Comparison of ENCODE assay signal across 8 cellular contexts in the genomic region with DNA sequence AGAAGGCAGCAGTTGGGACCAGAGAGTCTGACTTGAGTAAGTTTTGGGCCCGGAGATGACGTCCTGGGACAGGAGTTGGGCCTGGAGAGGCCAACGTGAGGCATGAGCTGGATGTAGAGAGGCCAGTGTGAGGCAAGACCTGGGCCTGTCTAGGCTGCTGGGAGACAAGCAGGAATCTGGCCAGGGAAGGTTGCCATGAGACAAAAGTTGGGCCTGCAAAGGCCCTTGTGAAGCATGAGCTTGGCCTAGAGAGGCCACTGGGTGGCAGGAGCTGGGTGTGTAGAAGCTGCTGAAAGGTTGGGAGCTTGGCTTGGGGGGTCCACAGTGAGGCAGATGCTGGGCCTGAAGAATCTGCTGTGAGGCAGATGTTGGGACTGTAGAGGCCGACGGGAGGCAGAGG.
DNase-seq lines count a peak whose midpoint lies in the region; ATAC-seq, FAIRE-seq and TF ChIP-seq lines count a peak whose summit lies in the region.
"Not testable (repeated sequence)": the region's sequence is repeated elsewhere in the genome, so short reads cannot be mapped to it uniquely, and the experiment has no call there.

No MANE protein-coding gene starts in this region.

- intact Hi-C loops in Panc1 (cut with micrococcal nuclease; ENCODE audit: unreplicated experiment); K562 (cut with micrococcal nuclease): not testable (repeated sequence)

- H3K27me3 Mint-ChIP-seq in stimulated activated memory B cell treated with anti-CD40 and anti-IgM and Interleukin-4, amounts not matched to agents 10 μg/mL and 1 μg/mL and 100 μg/mL, for 72 hours: not testable (repeated sequence)

- not testable (repeated sequence) for TF ChIP-seq POLR2A in K562 (conservative IDR thresholded peaks at IDR 0.05)

- not testable (repeated sequence) for FAIRE-seq in K562 (lab: Jason Lieb, UNC)

- H2AFZ ChIP-seq in K562 (ENCODE audit: low read depth, low read length): peak overlapping the region; percentile 24; the same call in 1 of the 2 replicates

- H4K20me1 ChIP-seq in K562 (replicated peaks; ENCODE audit: control insufficient read depth, insufficient read depth, low read length): not testable (repeated sequence)

- H3K9ac ChIP-seq in K562 (ENCODE audit: insufficient read depth in 1 of 2, low read depth in 2 of 2, low read length in 2 of 2): not testable (repeated sequence)

- not testable (repeated sequence) for H3K79me2 ChIP-seq in K562 (ENCODE audit: control insufficient read depth, insufficient read depth, low read length)

- peak; percentile 36 to 45; a peak in 3 of 4 replicates for TF ChIP-seq RAD21 in K562 (CRISPR knock-in tag; conservative IDR thresholded peaks at IDR 0.05 in 1 of 2, IDR thresholded peaks at IDR 0.05 in 1 of 2)

- H3K4me3 ChIP-seq in GM12864 (ENCODE audit: low read depth, low read length); MG63; Panc1 (ENCODE audit: low read depth in 2 of 2, low read length in 2 of 2); K562: not testable (repeated sequence)

- in situ Hi-C loops in Panc1 (cut with HindIII; ENCODE audit: low pct_unique_long_range_greater_than_20kb, low sequenced_read_pairs); K562 (cut with MboI): not testable (repeated sequence)

- not testable (repeated sequence) for H3K36me3 Mint-ChIP-seq in stimulated activated memory B cell treated with anti-CD40 and anti-IgM and Interleukin-4, amounts not matched to agents 10 μg/mL and 1 μg/mL and 100 μg/mL, for 72 hours

- not testable (repeated sequence) for H3K27me3 ChIP-seq in MG63; Panc1 (ENCODE audit: control insufficient read depth, insufficient read depth, low read length); K562 (ENCODE audit: control insufficient read depth in 2 of 2, insufficient read depth in 2 of 2, low read length in 2 of 2)

- H3K9me3 ChIP-seq in MG63; Panc1 (ENCODE audit: control insufficient read depth, insufficient read depth, low read depth, low read length); K562 (replicated peaks; ENCODE audit: control insufficient read depth, insufficient read depth, low read depth, low read length): not testable (repeated sequence)

- POLR2A ChIA-PET in Panc1 (lab: Charles Lee); K562 (lab: Yijun Ruan, JAX): not testable (repeated sequence)

- peak overlapping the region; percentile 26 for H3K27ac Mint-ChIP-seq in stimulated activated memory B cell treated with anti-CD40 and anti-IgM and Interleukin-4, amounts not matched to agents 10 μg/mL and 1 μg/mL and 100 μg/mL, for 72 hours

- WGBS in K562 (ENCODE audit: insufficient coverage, low coverage, missing lambda C conversion rate): 52% methylated on average over 3 of the region's 5 CpGs

- not testable (repeated sequence) for H3K9me1 ChIP-seq in K562 (ENCODE audit: control insufficient read depth, insufficient read depth, low read length)

- CTCF ChIA-PET in Panc1 (lab: Charles Lee); K562 (lab: Yijun Ruan, JAX; ENCODE audit: low intra/inter-chr PET ratio): not testable (repeated sequence)

- DNase-seq in AG20443 (ENCODE audit: low spot score) (peak; percentile 6), MG63 (peak; percentile 47), K562 (ENCODE audit: extremely low read depth in 1 of 4, low spot score in 3 of 4) (peak in 1 of 4 experiments; percentile 11), fibroblast of gingiva (ENCODE audit: low read depth) (peak; percentile 44), iris pigment epithelial cell (ENCODE audit: low read depth) (peak; percentile 12)
- DNase-seq in GM12864 (ENCODE audit: low read depth); Panc1 (ENCODE audit: low read depth, low spot score): not testable (repeated sequence)

- not testable (repeated sequence) for H3K4me1 ChIP-seq in Panc1 (ENCODE audit: control insufficient read depth, insufficient read depth, low read length); K562 (replicated peaks in 1 of 2; ENCODE audit: control insufficient read depth in 2 of 2, insufficient read depth in 2 of 2, low read length in 2 of 2)

- not testable (repeated sequence) for BruUV-seq in Panc1 (replicated peaks; lab: Mats Ljungman, UMichigan); K562 (replicated peaks; lab: Mats Ljungman, UMichigan)

- not testable (repeated sequence) for H3K4me3 Mint-ChIP-seq in stimulated activated memory B cell treated with anti-CD40 and anti-IgM and Interleukin-4, amounts not matched to agents 10 μg/mL and 1 μg/mL and 100 μg/mL, for 72 hours

- not testable (repeated sequence) for H3K27ac ChIP-seq in Panc1 (ENCODE audit: low read length); K562 (ENCODE audit: extremely low read depth, low read depth, low read length)

- not testable (repeated sequence) for H3K4me1 Mint-ChIP-seq in stimulated activated memory B cell treated with anti-CD40 and anti-IgM and Interleukin-4, amounts not matched to agents 10 μg/mL and 1 μg/mL and 100 μg/mL, for 72 hours

- not testable (repeated sequence) for ATAC-seq in Panc1; K562; stimulated activated memory B cell treated with anti-CD40 and anti-IgM and Interleukin-4, amounts not matched to agents 10 μg/mL and 1 μg/mL and 100 μg/mL, for 72 hours

- peak; percentile 21 for TF ChIP-seq CTCF in GM12864 (IDR thresholded peaks at IDR 0.05; ENCODE audit: low read depth, low read length, missing control alignments)
- peak; percentile 34 for TF ChIP-seq CTCF in Panc1 (IDR thresholded peaks at IDR 0.05)
- not testable (repeated sequence) for TF ChIP-seq CTCF in K562 (IDR thresholded peaks at IDR 0.05 in 2 of 3, conservative IDR thresholded peaks at IDR 0.05 in 1 of 3; ENCODE audit: insufficient read depth in 2 of 3, low read depth in 1 of 3, low read length in 3 of 3)

- not testable (repeated sequence) for H3K9me3 Mint-ChIP-seq in stimulated activated memory B cell treated with anti-CD40 and anti-IgM and Interleukin-4, amounts not matched to agents 10 μg/mL and 1 μg/mL and 100 μg/mL, for 72 hours

- not testable (repeated sequence) for H3K36me3 ChIP-seq in MG63; Panc1 (ENCODE audit: control insufficient read depth, insufficient read depth, low read length); K562 (ENCODE audit: control insufficient read depth, insufficient read depth, low read length)

- H3K4me2 ChIP-seq in K562 (ENCODE audit: insufficient read depth, low read length): not testable (repeated sequence)

- TF ChIP-seq EP300 in K562 (IDR thresholded peaks at IDR 0.05; ENCODE audit: low read length): not testable (repeated sequence)
